8 cellular contexts compared by ENCODE assay signal in genomic region chr16:19086322-19087199, GRCh38. TPM values are rescaled to one million over a fixed set of nuclear protein-coding genes. Genes with fewer than 3 reads are reported as not detected.
DNase-seq lines count a peak whose midpoint lies in the region; ATAC-seq and TF ChIP-seq lines count a peak whose summit lies in the region.

No MANE protein-coding gene starts in this region.

- H3K4me1 ChIP-seq in ACC112 (ENCODE audit: control insufficient read depth, insufficient read depth, low read length, unreplicated experiment): no peaks in the 10 kb centered on the region

- H3K36me3 ChIP-seq in ACC112 (ENCODE audit: insufficient read depth, low read length): no peaks in the 10 kb centered on the region

- H3K27me3 ChIP-seq in ACC112 (ENCODE audit: insufficient read depth, low read length) (no peaks in the 10 kb centered on the region), dorsolateral prefrontal cortex (no peaks in the 10 kb centered on the region)

- H3K27ac ChIP-seq in ACC112 (ENCODE audit: low read depth, low read length) (no peak overlapping the region), dorsolateral prefrontal cortex (peak overlapping the region in 45 of 59 donors; percentile 4 to 84 (median 52))

- H3K4me3 ChIP-seq in ACC112 (ENCODE audit: low read depth, low read length) (peak overlapping the region; percentile 71), dorsolateral prefrontal cortex (peak overlapping the region; percentile 33 to 74 (median 59)), lower leg skin (ENCODE audit: low read depth, poor library complexity, severe bottlenecking) (no peak overlapping the region)

- TF ChIP-seq CTCF in dorsolateral prefrontal cortex (IDR thresholded peaks at IDR 0.05 in 54 of 56, conservative IDR thresholded peaks at IDR 0.05 in 2 of 56; ENCODE audit: low read depth in 1 of 56, partially characterized antibody in 56 of 56): peak; percentile 54 to 100 (median 99)
- peak in 1 of 3 donors; percentile 75 for TF ChIP-seq CTCF in lower leg skin (IDR thresholded peaks at IDR 0.05)

- WGBS in lower leg skin, 2 donors: 6 to 7% methylated on average over 37 to 41 of the region's 52 CpGs

- no peak for TF ChIP-seq POLR2A in lower leg skin (IDR thresholded peaks at IDR 0.05)

- no peaks in the 10 kb centered on the region for H3K79me2 ChIP-seq in ACC112 (ENCODE audit: control insufficient read depth, insufficient read depth, low read length, unreplicated experiment)

- H2AFZ ChIP-seq in ACC112 (ENCODE audit: low read length, unreplicated experiment): peak overlapping the region; percentile 89

- ATAC-seq in GM18858 (IDR thresholded peaks at IDR 0.05; ENCODE audit: unreplicated experiment) (peak; percentile 72), HG03354 (IDR thresholded peaks at IDR 0.05; ENCODE audit: poor library complexity, severe bottlenecking, unreplicated experiment) (peak; percentile 82)

- DNase-seq in NCI-H510A treated with DMSO at 0.1 percent for 48 hours (lab: John Stamatoyannopoulos, UW): peak; percentile 100
- DNase-seq in activated CD4-positive, alpha-beta T cell treated with anti-CD3 and anti-CD28 coated beads, Interleukin-2, amount 50 U/mL, for 24 hours (ENCODE audit: low read depth in 1 of 2, low spot score in 1 of 2): peak; percentile 66 to 72
- DNase-seq in dorsolateral prefrontal cortex: peak; percentile 72 to 88 (median 80)
- peak; percentile 74 to 96 for DNase-seq in lower leg skin (ENCODE audit: low spot score in 2 of 2)
- peak; percentile 77 for DNase-seq in stimulated activated CD4-positive, alpha-beta T cell treated with anti-CD3 and anti-CD28 coated beads, Interleukin-4, amount 100 ng/mL, for 24 hours

- intact Hi-C loops in dorsolateral prefrontal cortex (cut with DNase I) (loop anchor here (1.0 to 5.0 kb wide), 3 partner anchors 288 to 416 kb away; no protein-coding TSS in a partner anchor), lower leg skin (cut with DNase I; ENCODE audit: low total_unique reads) (loop anchor here (1.0 to 5.0 kb wide), 2 partner anchors 81 to 288 kb away; partner anchors contain the start of gene SYT17)

RNA-seq across cellular contexts. Expression of gene COQ7, which starts 19.1 kb away (rescaled TPM):
- 10 to 100 TPM; 16.8 to 38.7 (median 28.3) TPM for total RNA-seq in dorsolateral prefrontal cortex
- total RNA-seq in lower leg skin: 10 to 100 TPM; 11.4 to 18.3 (median 15.4) TPM

RNA-seq across cellular contexts. Expression of gene ITPRIPL2, which starts 27.2 kb away (rescaled TPM):
- total RNA-seq in dorsolateral prefrontal cortex (10 to 100 TPM in 59 of 120 experiments, 1 to 10 TPM in 61; 5.1 to 23.9 (median 9.8) TPM), lower leg skin (10 to 100 TPM; 57.3 to 61.0 (median 58.1) TPM)
